ENCODE assay signal across 8 cellular contexts in the genomic region with DNA sequence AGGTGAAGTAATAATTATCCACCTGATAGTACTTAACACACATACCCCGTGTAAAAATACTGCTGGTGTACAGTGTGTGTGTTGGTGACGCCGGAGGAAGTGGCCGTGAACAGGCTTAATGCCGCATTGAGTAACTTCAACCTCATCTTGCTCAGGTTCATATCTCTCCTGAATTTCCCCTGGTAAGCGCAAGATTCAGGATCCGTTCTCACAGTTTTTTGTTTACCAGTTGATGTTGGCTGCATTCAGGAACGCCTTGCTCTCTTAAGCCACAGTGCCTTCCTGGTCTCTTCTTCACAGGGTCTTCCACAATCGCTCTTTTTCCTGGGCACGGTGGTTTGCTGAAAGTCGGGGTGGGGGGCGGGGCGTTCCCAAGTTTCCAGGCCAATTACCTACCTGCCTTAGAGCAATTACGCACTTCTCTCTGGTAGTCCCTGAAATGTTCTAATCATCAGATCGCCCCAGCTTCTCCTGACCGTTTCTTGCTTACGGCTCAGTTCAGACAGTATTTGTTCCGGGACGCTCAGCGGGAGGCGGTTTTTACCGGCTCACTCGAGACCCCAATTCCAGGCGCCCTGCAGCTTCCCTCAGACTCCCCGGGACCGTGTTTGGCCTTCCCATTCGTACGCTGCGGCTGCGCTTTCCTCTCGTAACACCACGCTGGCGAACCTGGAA. TPM values are rescaled to one million over a fixed set of nuclear protein-coding genes. Genes with fewer than 3 reads are reported as not detected.
A peak's percentile ranks its signal among the peaks of the same experiment; 100 is the strongest.
DNase-seq lines count a peak whose midpoint lies in the region; ATAC-seq and TF ChIP-seq lines count a peak whose summit lies in the region.

No MANE protein-coding gene starts in this region.

- H3K36me3 ChIP-seq in Caco-2 (ENCODE audit: control insufficient read depth, insufficient read depth, low read length) (no peaks in the 10 kb centered on the region), KMS-11 (ENCODE audit: insufficient read depth) (no peaks in the 10 kb centered on the region), SU-DHL-6 (ENCODE audit: low read length) (0 out of 2 replicates have a peak, but pooled peaks cover 3% of the 10 kb centered on the region), muscle layer of colon (ENCODE audit: insufficient read depth, low read length) (no peaks in the 10 kb centered on the region), aorta (ENCODE audit: control insufficient read depth in 1 of 2, insufficient read depth in 2 of 2, low read length in 1 of 2) (no peaks in the 10 kb centered on the region)
- H3K36me3 ChIP-seq in effector memory CD4-positive, alpha-beta T cell (ENCODE audit: control insufficient read depth, insufficient read depth, low read length) = no peaks in the 10 kb centered on the region

- no peaks in the 10 kb centered on the region for H3K27me3 Mint-ChIP-seq in Caco-2 (ENCODE audit: insufficient read depth, unreplicated experiment)

- H3K4me3 ChIP-seq in Caco-2 (ENCODE audit: low read depth, low read length) (peak overlapping the region; percentile 72), KMS-11 (IDR thresholded peaks at IDR 0.05; ENCODE audit: insufficient read depth, low read depth, low read length) (no peak overlapping the region), SU-DHL-6 (ENCODE audit: insufficient read depth, low read length, poor library complexity, severe bottlenecking) (peak overlapping the region; percentile 89), muscle layer of colon (ENCODE audit: low read depth in 1 of 2, low read length in 2 of 2) (peak overlapping the region; percentile 45 to 94), aorta (ENCODE audit: low read length in 2 of 2) (peak overlapping the region; percentile 66 to 71)
- H3K4me3 ChIP-seq in effector memory CD4-positive, alpha-beta T cell (ENCODE audit: insufficient read depth, low read depth, low read length, poor library complexity, severe bottlenecking) = peak overlapping the region; percentile 92

- H3K4me1 Mint-ChIP-seq in Caco-2 (ENCODE audit: low read depth, unreplicated experiment) = peaks cover 21% of the 10 kb centered on the region

- peak overlapping the region; percentile 93 for H2AFZ ChIP-seq in KMS-11 (ENCODE audit: low read depth)
- H2AFZ ChIP-seq in SU-DHL-6 (ENCODE audit: low read depth, low read length, severe bottlenecking) = peak overlapping the region; percentile 98

- H3K4me1 ChIP-seq in Caco-2 (peaks cover 17% of the 10 kb centered on the region; the same call in 1 of the 2 replicates), KMS-11 (ENCODE audit: low read depth, poor library complexity, severe bottlenecking) (peaks cover 28% of the 10 kb centered on the region), muscle layer of colon (ENCODE audit: insufficient read depth, low read length) (peaks cover 20% of the 10 kb centered on the region), aorta (ENCODE audit: control insufficient read depth in 1 of 2, insufficient read depth in 2 of 2, low read length in 2 of 2) (no peaks in the 10 kb centered on the region)
- peaks cover 16% of the 10 kb centered on the region for H3K4me1 ChIP-seq in effector memory CD4-positive, alpha-beta T cell (ENCODE audit: control insufficient read depth, insufficient read depth, low read length, poor library complexity, severe bottlenecking)

- peaks cover 11% of the 10 kb centered on the region for H3K36me3 Mint-ChIP-seq in Caco-2 (ENCODE audit: insufficient read depth, unreplicated experiment)

- H3K79me2 ChIP-seq in KMS-11 (ENCODE audit: insufficient read depth, low read depth) (peaks cover 45% of the 10 kb centered on the region; the same call in 1 of the 2 replicates), SU-DHL-6 (ENCODE audit: insufficient read depth, low read length) (peaks cover 48% of the 10 kb centered on the region)

- H3K27ac ChIP-seq in KMS-11 (peak overlapping the region; percentile 78), SU-DHL-6 (ENCODE audit: low read depth, low read length) (peak overlapping the region; percentile 54), muscle layer of colon (ENCODE audit: low read depth, low read length) (peak overlapping the region; percentile 91), aorta (ENCODE audit: low read depth in 1 of 2, low read length in 2 of 2) (peak overlapping the region; percentile 19 to 77)
- H3K27ac ChIP-seq in effector memory CD4-positive, alpha-beta T cell (ENCODE audit: insufficient read depth, low read length, poor library complexity, severe bottlenecking) = peak overlapping the region; percentile 68

- intact Hi-C loops in Caco-2 (cut with micrococcal nuclease; ENCODE audit: unreplicated experiment) = loop anchor here (1.0 to 5.0 kb wide), 3 partner anchors 20 to 376 kb away; a partner anchor contains a TSS
- intact Hi-C loops in aorta (cut with DNase I) = loop anchor here (5.0 to 10.0 kb wide), 3 partner anchors 34 to 171 kb away; a partner anchor contains a TSS

- CTCF ChIA-PET in Caco-2 (lab: Charles Lee) = interaction anchor here (0.6 to 1.3 kb wide), 4 partner anchors 15 to 1757 kb away, joined by 4 to 13 read pairs (median 4); no protein-coding TSS in a partner anchor

- H3F3A ChIP-seq in SU-DHL-6 (ENCODE audit: insufficient read depth) = peaks cover 11% of the 10 kb centered on the region; the same call in 1 of the 2 replicates

- no peak for TF ChIP-seq CTCF in Caco-2 (IDR thresholded peaks at IDR 0.05; ENCODE audit: insufficient read depth in 1 of 2, low read depth in 1 of 2, low read length in 1 of 2, severe bottlenecking in 1 of 2, unreplicated experiment in 1 of 2)
- no peak for TF ChIP-seq CTCF in KMS-11 (conservative IDR thresholded peaks at IDR 0.05; ENCODE audit: low read depth, low read length)
- no peak for TF ChIP-seq CTCF in SU-DHL-6 (IDR thresholded peaks at IDR 0.05; ENCODE audit: insufficient read depth, low read length, poor library complexity, severe bottlenecking)

- DNase-seq in Caco-2 = peak in 1 of 2 experiments; percentile 46
- no peak for DNase-seq in effector memory CD4-positive, alpha-beta T cell
- no peak for DNase-seq in aorta
- DNase-seq in globus pallidus (ENCODE audit: low spot score) = no peak

- peak overlapping the region; percentile 89 for H3K4me3 Mint-ChIP-seq in Caco-2 (ENCODE audit: unreplicated experiment)

- H3K27ac Mint-ChIP-seq in Caco-2 (ENCODE audit: unreplicated experiment) = peak overlapping the region; percentile 95

- H4K20me1 ChIP-seq in KMS-11 (ENCODE audit: insufficient read depth) = no peaks in the 10 kb centered on the region
- H4K20me1 ChIP-seq in SU-DHL-6 (ENCODE audit: low read depth, low read length) = peaks cover 13% of the 10 kb centered on the region; the same call in 1 of the 2 replicates

- H3K9me2 ChIP-seq in SU-DHL-6 (replicated peaks; ENCODE audit: insufficient read depth, low read length) = no peaks in the 10 kb centered on the region

- POLR2A ChIA-PET in Caco-2 (lab: Charles Lee) = interaction anchor here (0.6 to 1.3 kb wide), 8 partner anchors 9 to 377 kb away, joined by 3 to 8 read pairs (median 4); a partner anchor contains a TSS

- peak overlapping the region; percentile 71 for H3K4me2 ChIP-seq in KMS-11
- H3K4me2 ChIP-seq in SU-DHL-6 (ENCODE audit: low read depth, low read length, poor library complexity, severe bottlenecking) = peak overlapping the region; percentile 85

- TSS peak; percentile 62 for BruUV-seq in Caco-2 (replicated peaks; lab: Mats Ljungman, UMichigan)

- H3K9ac ChIP-seq in KMS-11 = peak overlapping the region; percentile 85
- H3K9ac ChIP-seq in SU-DHL-6 (ENCODE audit: low read length) = peak overlapping the region; percentile 88
- H3K9ac ChIP-seq in muscle layer of colon (ENCODE audit: low read length) = peak overlapping the region; percentile 93

- H3K9me3 ChIP-seq in Caco-2 (no peaks in the 10 kb centered on the region), SU-DHL-6 (ENCODE audit: insufficient read depth, low read length) (no peaks in the 10 kb centered on the region), muscle layer of colon (ENCODE audit: low read length) (no peaks in the 10 kb centered on the region), aorta (ENCODE audit: control insufficient read depth, low read length) (peaks cover 5% of the 10 kb centered on the region)
- H3K9me3 ChIP-seq in effector memory CD4-positive, alpha-beta T cell (ENCODE audit: control insufficient read depth, low read length) = no peaks in the 10 kb centered on the region

- no peaks in the 10 kb centered on the region for H3K27me3 ChIP-seq in Caco-2 (replicated peaks; ENCODE audit: control insufficient read depth, insufficient read depth, low read length)
- H3K27me3 ChIP-seq in KMS-11 (ENCODE audit: insufficient read depth, low read depth) = no peaks in the 10 kb centered on the region
- H3K27me3 ChIP-seq in SU-DHL-6 (ENCODE audit: low read length) = no peaks in the 10 kb centered on the region
- H3K27me3 ChIP-seq in effector memory CD4-positive, alpha-beta T cell (replicated peaks; ENCODE audit: control insufficient read depth, insufficient read depth, low read length, poor library complexity, severe bottlenecking) = no peaks in the 10 kb centered on the region
- no peaks in the 10 kb centered on the region for H3K27me3 ChIP-seq in muscle layer of colon (ENCODE audit: control insufficient read depth in 1 of 2, insufficient read depth in 2 of 2, low read length in 2 of 2)
- H3K27me3 ChIP-seq in aorta (ENCODE audit: control insufficient read depth in 1 of 2, insufficient read depth in 2 of 2, low read length in 1 of 2) = no peaks in the 10 kb centered on the region

- WGBS in aorta, 2 donors = 1% methylated on average over 33 of the region's 33 CpGs

- H3K9me3 Mint-ChIP-seq in Caco-2 (ENCODE audit: unreplicated experiment) = peaks cover 4% of the 10 kb centered on the region

- peak; percentile 16 for ATAC-seq in GM21447 (IDR thresholded peaks at IDR 0.05; ENCODE audit: unreplicated experiment)
- ATAC-seq in aorta (ENCODE audit: low FRiP score) = no peak

RNA-seq across cellular contexts. Expression of a gene that starts 0.7 kb away (rescaled TPM):
- total RNA-seq in Caco-2 (2022) = 36.8 and 38.0 TPM in 2 replicates
- total RNA-seq in aorta = 10 to 100 TPM; 57.8 to 60.3 TPM
- polyA plus RNA-seq in aorta = 10 to 100 TPM; 11.8 to 19.0 TPM

RNA-seq across cellular contexts. Expression of a gene that starts 31.7 kb away (rescaled TPM):
- total RNA-seq in Caco-2 (2022) (6.5 and 8.1 TPM in 2 replicates), aorta (10 to 100 TPM; 17.4 to 25.3 TPM)
- polyA plus RNA-seq in aorta = 10 to 100 TPM; 10.1 to 17.6 TPM
